In genomic region chr7:98472391-98473002, GRCh38 we compare ENCODE assay signal across 18 cellular contexts.
"Had no signal": no experiment of that assay in that cellular context is flagged by ENCODE, and none has a peak within 500 bp of the region (broad histone marks: within the 10 kb centered on the region; RNA-seq: fewer than 3 reads in every experiment).

No MANE protein-coding gene starts in this region.

- H3K4me1 Mint-ChIP-seq: activated CD4-positive, alpha-beta T cell treated with anti-CD3 and anti-CD28 coated beads, Interleukin-2, amount 10 ng/mL, durations not matched to agents 24 days and 14 days; activated T-helper 17 cell treated with anti-CD3 and anti-CD28 coated beads, Interleukin-2, amount 50 U/mL, for 72 hours had no signal

- H3K4me3 Mint-ChIP-seq: activated CD4-positive, alpha-beta T cell treated with anti-CD3 and anti-CD28 coated beads, Interleukin-2, amount 10 ng/mL, durations not matched to agents 24 days and 14 days; activated CD8-positive, alpha-beta T cell treated with anti-CD3 and anti-CD28 coated beads for 36 hours; activated T-helper 17 cell treated with anti-CD3 and anti-CD28 coated beads, Interleukin-2, amount 50 U/mL, for 72 hours; endodermal cell had no signal

- H3K27ac Mint-ChIP-seq: activated CD4-positive, alpha-beta T cell treated with anti-CD3 and anti-CD28 coated beads, Interleukin-2, amount 10 ng/mL, durations not matched to agents 24 days and 14 days; activated CD8-positive, alpha-beta T cell treated with anti-CD3 and anti-CD28 coated beads for 36 hours; activated T-helper 17 cell treated with anti-CD3 and anti-CD28 coated beads, Interleukin-2, amount 50 U/mL, for 72 hours; endodermal cell had no signal

- H3K9me3 Mint-ChIP-seq: activated CD4-positive, alpha-beta T cell treated with anti-CD3 and anti-CD28 coated beads, Interleukin-2, amount 10 ng/mL, durations not matched to agents 24 days and 14 days; activated T-helper 17 cell treated with anti-CD3 and anti-CD28 coated beads, Interleukin-2, amount 50 U/mL, for 72 hours; nephron had no signal

- H3K9me3 ChIP-seq: body of pancreas, lower lobe of right lung, thyroid gland had no signal

- DNase-seq: activated CD4-positive, alpha-beta T cell treated with anti-CD3 and anti-CD28 coated beads, Interleukin-2, amount 10 ng/mL, durations not matched to agents 24 days and 14 days; activated CD8-positive, alpha-beta T cell treated with anti-CD3 and anti-CD28 coated beads for 36 hours; activated naive CD4-positive, alpha-beta T cell treated with Interleukin-2 at 50 U/mL for 16 hours; activated T-cell treated with anti-CD3 and anti-CD28 coated beads, Interleukin-2, amount 50 U/mL, for 1 hour; body of pancreas; endodermal cell; foreskin fibroblast; hippocampal formation; left cardiac atrium; lower lobe of right lung; occipital lobe; stimulated activated CD4-positive, alpha-beta T cell treated with anti-CD3 and anti-CD28 coated beads, Interleukin-2, amount 100 ng/mL, for 24 hours; stimulated activated naive CD4-positive, alpha-beta T cell treated with Interleukin-2 at 50 U/mL for 16 hours; thyroid gland had no signal

- H3K27me3 ChIP-seq: body of pancreas, thyroid gland had no signal

- H3K36me3 ChIP-seq: lower lobe of right lung, right atrium auricular region, thyroid gland had no signal

- H3K4me3 ChIP-seq: body of pancreas, lower lobe of right lung, right atrium auricular region, thyroid gland had no signal

- H3K27ac ChIP-seq: body of pancreas, epithelial cell of prostate, lower lobe of right lung, right atrium auricular region, thyroid gland had no signal
